In the genomic region with DNA sequence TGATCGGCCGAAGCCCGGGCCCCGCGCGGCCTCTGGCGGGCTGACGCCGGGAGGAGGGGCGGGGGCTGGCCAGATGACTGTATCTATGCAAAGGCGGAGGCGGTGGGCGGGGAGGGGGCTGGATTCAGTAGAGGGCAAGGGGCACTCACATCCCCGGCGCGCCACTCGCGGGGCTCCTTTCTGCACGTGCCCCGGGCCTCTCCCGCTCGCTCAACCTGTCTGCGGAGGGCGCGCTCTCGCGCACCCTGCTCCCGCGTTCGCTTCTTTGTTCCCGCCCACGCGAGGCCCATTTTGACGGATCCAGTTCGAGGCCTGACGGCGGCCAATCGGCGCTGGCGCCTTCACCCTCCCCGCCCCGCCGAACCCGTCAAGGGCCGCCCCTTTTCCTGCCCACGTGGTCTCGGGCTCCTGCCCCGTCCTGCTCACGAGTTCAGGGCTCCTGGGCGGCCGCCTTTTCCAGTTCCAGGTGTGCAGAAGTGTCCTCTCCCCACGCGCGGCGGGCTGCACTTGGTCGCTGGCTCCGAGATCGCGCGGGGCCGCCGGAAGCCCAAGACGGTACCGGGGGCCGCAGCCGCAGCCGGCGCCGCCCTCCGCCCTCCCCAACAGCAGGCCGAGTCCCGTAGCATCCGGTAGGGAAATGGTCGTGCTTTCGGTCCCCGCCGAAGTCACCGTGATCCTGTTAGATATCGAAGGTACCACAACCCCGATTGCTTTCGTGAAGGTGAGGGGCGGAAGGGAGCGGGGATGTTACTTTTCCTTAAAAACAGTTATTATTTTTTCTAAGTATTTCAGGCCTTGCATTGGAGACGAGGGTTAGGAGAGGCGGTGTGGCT, we compare ENCODE assay signal across 8 cellular contexts. TPM values are rescaled to one million over a fixed set of nuclear protein-coding genes. Genes with fewer than 3 reads are reported as not detected.
DNase-seq lines count a peak whose midpoint lies in the region; ATAC-seq, FAIRE-seq and TF ChIP-seq lines count a peak whose summit lies in the region.

Gene ENOPH1, plus strand, starts transcription at position 398 of the 833 bp plus-strand sequence. Its CDS starts 240 bp downstream, at position 638.
Gene HNRNPDL, minus strand, starts transcription at position 270 of the 833 bp plus-strand sequence. CDS start 772 bp downstream, outside the sequence.

- DNase-seq in GM12891 (ENCODE audit: insufficient read length, low spot score), result peak; percentile 85
- DNase-seq in NCI-H1436 treated with DMSO at 0.1 percent for 48 hours (lab: John Stamatoyannopoulos, UW), result peak; percentile 83
- DNase-seq in T-cell, result peak; percentile 90 to 97 (median 95)
- DNase-seq in heart left ventricle, result peak; percentile 96 to 98 (median 97)
- peak; percentile 99 for DNase-seq in posterior vena cava (ENCODE audit: low spot score)
- DNase-seq in upper lobe of right lung, result peak; percentile 99

- peaks cover 44% of the 10 kb centered on the region for H3K36me3 Mint-ChIP-seq in T-cell

- FAIRE-seq in GM12891 (lab: Jason Lieb, UNC), result peak; percentile 92

- H3K27me3 ChIP-seq in heart left ventricle (no peaks in the 10 kb centered on the region), upper lobe of right lung (no peaks in the 10 kb centered on the region)

- H3K4me1 ChIP-seq in heart left ventricle (peaks cover 0 to 50% (median 31%) of the 10 kb centered on the region in 12 donors), upper lobe of right lung (peaks cover 39% of the 10 kb centered on the region)

- peak within 1 kb of the TSS; percentile 85 for H3K27ac ChIP-seq in adipose tissue (ENCODE audit: low read depth, low read length)
- peak within 1 kb of the TSS; percentile 91 to 100 (median 98) for H3K27ac ChIP-seq in heart left ventricle
- peak within 1 kb of the TSS; percentile 98 for H3K27ac ChIP-seq in upper lobe of right lung

- H3K4me1 Mint-ChIP-seq in T-cell, result peaks cover 58 to 70% (median 68%) of the 10 kb centered on the region in 3 donors

- peaks cover 0 to 32% (median 26%) of the 10 kb centered on the region in 9 donors for H3K36me3 ChIP-seq in heart left ventricle
- peaks cover 26% of the 10 kb centered on the region for H3K36me3 ChIP-seq in upper lobe of right lung

- intact Hi-C loops in heart left ventricle (cut with DNase I), result loop anchor here in 4 of 10 donors (1.0 to 10.0 kb wide), 4 partner anchors 56 to 607 kb away; partner anchors contain the start of genes COPS4 (in 1 of the 4) and LIN54 (in 1 of the 4)
- intact Hi-C loops in posterior vena cava (cut with DNase I), result loop anchor here in 1 of 2 donors (5.0 kb wide), 1 partner anchor 1893 kb away; no protein-coding TSS in a partner anchor
- intact Hi-C loops in upper lobe of right lung (cut with DNase I), result no loop called here

- peak within 1 kb of the TSS; percentile 98 to 99 (median 99) for H3K4me3 Mint-ChIP-seq in T-cell

- no peaks in the 10 kb centered on the region for H3K27me3 Mint-ChIP-seq in T-cell

- 0 to 1% (median 0%) methylated on average over 59 to 85 of the region's 85 CpGs for WGBS in adipose tissue, 3 donors
- 0 to 1% (median 1%) methylated on average over 31 to 85 of the region's 85 CpGs for WGBS in heart left ventricle, 4 donors

- TF ChIP-seq POLR2A in GM12891 (IDR thresholded peaks at IDR 0.05; ENCODE audit: low read depth, low read length) (peak; percentile 81), heart left ventricle (IDR thresholded peaks at IDR 0.05) (peak in 1 of 2 donors; percentile 66)

- ATAC-seq in HG02840 (IDR thresholded peaks at IDR 0.05; ENCODE audit: low FRiP score, unreplicated experiment), result peak; percentile 70
- peak; percentile 70 to 77 (median 74) for ATAC-seq in T-cell (replicated peaks in 1 of 4)
- ATAC-seq in heart left ventricle, result peak; percentile 85 to 91 (median 90)
- ATAC-seq in upper lobe of right lung, result peak; percentile 88

- H3K9me3 ChIP-seq in heart left ventricle, result no peaks in the 10 kb centered on the region
- no peaks in the 10 kb centered on the region for H3K9me3 ChIP-seq in upper lobe of right lung

- peak in 1 of 12 donors; percentile 18 for TF ChIP-seq CTCF in heart left ventricle (IDR thresholded peaks at IDR 0.05)
- TF ChIP-seq CTCF in upper lobe of right lung (IDR thresholded peaks at IDR 0.05), result no peak

- H3K27ac Mint-ChIP-seq in T-cell, result peak within 1 kb of the TSS; percentile 97 to 98

- POLR2A ChIA-PET in T-cell (lab: Charles Lee), result interaction anchor here in 1 of 2 donors (0.6 to 1.8 kb wide), 5 partner anchors 9 to 70 kb away, joined by 3 to 22 read pairs (median 9); partner anchors contain the start of gene HNRNPD

- no peaks in the 10 kb centered on the region for H3K9me3 Mint-ChIP-seq in T-cell

- peak within 1 kb of the TSS; percentile 63 to 99 (median 90) for H3K4me3 ChIP-seq in heart left ventricle
- peak within 1 kb of the TSS; percentile 93 for H3K4me3 ChIP-seq in upper lobe of right lung

- CTCF ChIA-PET in T-cell (lab: Charles Lee), result interaction anchor here in 1 of 2 donors (0.8 to 1.7 kb wide), 4 partner anchors 56 to 605 kb away, joined by 3 to 14 read pairs (median 6); partner anchors contain the start of genes COPS4, HNRNPD and LIN54

TF ChIP-seq in GM12891, 5 proteins besides CTCF, POLR2A, EP300 and RAD21:
- TF ChIP-seq POLR2AphosphoS5 (IDR thresholded peaks at IDR 0.05; ENCODE audit: low read depth, low read length) (peak; percentile 82; the same call in 1 of the 2 replicates), PAX5 (IDR thresholded peaks at IDR 0.05; ENCODE audit: insufficient read depth, low read length, severe bottlenecking) (no peak), TAF1 (IDR thresholded peaks at IDR 0.05; ENCODE audit: low read depth, low read length) (peak; percentile 69), POU2F2 (IDR thresholded peaks at IDR 0.05; ENCODE audit: low read depth, low read length) (peak; percentile 15; the same call in 1 of the 2 replicates), SPI1 (IDR thresholded peaks at IDR 0.05; ENCODE audit: low read depth, low read length) (no peak)

RNA-seq across cellular contexts. Expression of gene ENOPH1, which starts in this region (rescaled TPM):
- 27.0 TPM for polyA plus RNA-seq in GM12891 (2012; ENCODE audit: low read depth, missing spikeins)
- total RNA-seq in T-cell, result 10 to 100 TPM; 21.8 to 29.4 (median 25.9) TPM
- 10 to 100 TPM; 16.9 to 20.5 (median 18.0) TPM for polyA plus RNA-seq in adipose tissue
- 10 to 100 TPM; 15.1 to 20.5 (median 17.3) TPM for total RNA-seq in heart left ventricle
- 10 to 100 TPM; 17.7 to 37.0 TPM for polyA plus RNA-seq in heart left ventricle
- 10 to 100 TPM; 23.7 to 24.9 TPM for total RNA-seq in posterior vena cava
- total RNA-seq in upper lobe of right lung, result 29.7 TPM

RNA-seq across cellular contexts. Expression of gene HNRNPDL, which starts in this region (rescaled TPM):
- 282 TPM for polyA plus RNA-seq in GM12891 (2012; ENCODE audit: low read depth, missing spikeins)
- total RNA-seq in T-cell (100 to 1,000 TPM; 285 to 401 (median 313) TPM), heart left ventricle (100 to 1,000 TPM in 8 of 9 donors, 10 to 100 TPM in 1; 90.8 to 184 (median 142) TPM), posterior vena cava (100 to 1,000 TPM; 196 to 202 TPM), upper lobe of right lung (167 TPM)
- polyA plus RNA-seq in adipose tissue (100 to 1,000 TPM; 174 to 293 (median 286) TPM), heart left ventricle (100 to 1,000 TPM; 120 to 236 TPM)

Comparison
In these comparisons a context has a peak if more than half of its experiments do, and no peak if none do; other contexts are left out.
1. Peak in every context shown above with its lines: DNase-seq, ATAC-seq, H3K4me3 ChIP-seq and H3K27ac ChIP-seq.